ENCODE assay signal across 16 cellular contexts in the genomic region with DNA sequence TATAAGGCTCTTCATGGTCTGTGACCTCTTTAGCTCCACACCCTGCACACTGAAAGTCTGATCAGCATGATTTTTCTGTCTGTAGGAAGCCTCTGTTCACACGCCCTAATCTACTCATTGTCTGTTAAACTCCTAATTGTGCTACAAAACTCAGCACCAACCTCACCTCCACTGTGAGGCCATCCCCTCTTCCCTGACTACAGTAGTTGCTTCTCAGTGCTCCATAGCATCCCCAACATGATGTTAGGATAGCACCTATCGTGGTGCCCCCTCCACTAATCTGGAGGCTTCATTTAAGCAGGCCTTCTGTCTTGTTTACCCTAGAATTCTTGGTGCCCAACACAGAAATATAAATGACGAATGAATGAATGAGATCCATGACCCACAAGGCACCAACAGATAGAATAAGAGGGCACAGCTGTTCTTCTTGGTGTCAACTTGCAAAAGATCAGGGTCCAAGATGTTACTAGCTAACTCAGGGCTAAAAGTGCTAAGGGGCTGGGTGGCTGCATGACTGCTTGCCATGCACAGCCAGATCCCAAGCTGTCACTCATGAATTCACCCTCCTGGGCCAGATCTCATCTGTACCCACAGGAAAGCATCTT. TPM values are rescaled to one million over a fixed set of nuclear protein-coding genes. Genes with fewer than 3 reads are reported as not detected.
DNase-seq lines count a peak whose midpoint lies in the region; ATAC-seq and TF ChIP-seq lines count a peak whose summit lies in the region.
"Had no signal": no experiment of that assay in that cellular context is flagged by ENCODE, and none has a peak within 500 bp of the region (broad histone marks: within the 10 kb centered on the region; RNA-seq: fewer than 3 reads in every experiment).

No MANE protein-coding gene starts in this region.

- H3K27ac ChIP-seq in mammary epithelial cell (ENCODE audit: insufficient read depth, low read depth, low read length) (no peak overlapping the region), breast epithelium (no peak overlapping the region), SJSA1 (peak overlapping the region; percentile 10), foreskin keratinocyte (no peak overlapping the region), esophagus muscularis mucosa (replicated peaks in 1 of 4) (no peak overlapping the region)
- H3K27ac ChIP-seq: epithelial cell of prostate, KMS-11, uterus had no signal

- in situ Hi-C loops in mammary epithelial cell (cut with MboI; ENCODE audit: low sequenced_read_pairs in 2 of 2): no loop called here

- CTCF ChIA-PET in mammary epithelial cell (lab: Charles Lee; ENCODE audit: low non-redundant PET): no interaction called here

- no peak for TF ChIP-seq CTCF in mammary epithelial cell (conservative IDR thresholded peaks at IDR 0.05 in 1 of 2, IDR thresholded peaks at IDR 0.05 in 1 of 2; ENCODE audit: extremely low read depth in 1 of 2, insufficient read depth in 1 of 2, low read depth in 1 of 2, low read length in 2 of 2)
- no peak for TF ChIP-seq CTCF in breast epithelium (IDR thresholded peaks at IDR 0.05)
- TF ChIP-seq CTCF in foreskin keratinocyte (conservative IDR thresholded peaks at IDR 0.05): no peak
- TF ChIP-seq CTCF in esophagus muscularis mucosa (IDR thresholded peaks at IDR 0.05): no peak

- H4K20me1 ChIP-seq in mammary epithelial cell (ENCODE audit: insufficient read depth, low read length): no peaks in the 10 kb centered on the region

- DNase-seq in mammary epithelial cell (no peak), breast epithelium (ENCODE audit: low spot score in 2 of 2) (no peak), SJSA1 (ENCODE audit: low read depth in 1 of 2, low spot score in 2 of 2) (no peak), foreskin keratinocyte (no peak), esophagus muscularis mucosa (ENCODE audit: extremely low spot score) (no peak), RPMI8226 (no peak), NCI-H2029 (lab: John Stamatoyannopoulos, UW) (no peak)
- DNase-seq: activated CD4-positive, alpha-beta T cell treated with anti-CD3 and anti-CD28 coated beads, Interleukin-2, amount 10 ng/mL, durations not matched to agents 7 days and 5 days; NCI-H1105 treated with DMSO at 0.1 percent for 48 hours; NCI-H82; uterus had no signal

- intact Hi-C loops in mammary epithelial cell (cut with micrococcal nuclease) (loop anchor here (2.0 kb wide), 1 partner anchor 48 kb away; no protein-coding TSS in a partner anchor), breast epithelium (cut with DNase I; ENCODE audit: low total_unique reads) (no loop called here), esophagus muscularis mucosa (cut with DNase I) (no loop called here)

- H3K4me1 ChIP-seq in mammary epithelial cell (ENCODE audit: insufficient read depth, low read length): peaks cover 49% of the 10 kb centered on the region
- H3K4me1 ChIP-seq in breast epithelium: peaks cover under 1 to 6% of the 10 kb centered on the region in 2 donors
- H3K4me1 ChIP-seq in SJSA1 (replicated peaks): peaks cover 64% of the 10 kb centered on the region
- peaks cover 31% of the 10 kb centered on the region for H3K4me1 ChIP-seq in foreskin keratinocyte
- H3K4me1 ChIP-seq in esophagus muscularis mucosa: peaks cover 7 to 9% (median 8%) of the 10 kb centered on the region in 4 donors

- dilution Hi-C loops in mammary epithelial cell (cut with HindIII; ENCODE audit: low sequenced_read_pairs): no loop called here

- TSS peak; percentile 62 for BruUV-seq in mammary epithelial cell (replicated peaks; lab: Mats Ljungman, UMichigan)

- ATAC-seq in foreskin keratinocyte: peak; percentile 20
- ATAC-seq in GM19463 (IDR thresholded peaks at IDR 0.05; ENCODE audit: unreplicated experiment): no peak
- ATAC-seq: Right ventricle myocardium inferior had no signal

- H3K27me3 ChIP-seq in mammary epithelial cell (ENCODE audit: insufficient read depth, low read length) (no peaks in the 10 kb centered on the region), breast epithelium (no peaks in the 10 kb centered on the region), SJSA1 (replicated peaks) (no peaks in the 10 kb centered on the region), foreskin keratinocyte (no peaks in the 10 kb centered on the region), esophagus muscularis mucosa (no peaks in the 10 kb centered on the region)
- H3K27me3 ChIP-seq: uterus had no signal

- H3K36me3 ChIP-seq in mammary epithelial cell (ENCODE audit: insufficient read depth, low read length) (no peaks in the 10 kb centered on the region), breast epithelium (no peaks in the 10 kb centered on the region), SJSA1 (no peaks in the 10 kb centered on the region; the same call in 1 of the 2 replicates), esophagus muscularis mucosa (no peaks in the 10 kb centered on the region)
- H3K36me3 ChIP-seq: uterus had no signal

- no peaks in the 10 kb centered on the region for H3K9me3 ChIP-seq in mammary epithelial cell (replicated peaks; ENCODE audit: insufficient read depth, low read length)
- no peaks in the 10 kb centered on the region for H3K9me3 ChIP-seq in breast epithelium
- no peaks in the 10 kb centered on the region for H3K9me3 ChIP-seq in SJSA1 (replicated peaks)
- H3K9me3 ChIP-seq in esophagus muscularis mucosa: no peaks in the 10 kb centered on the region
- H3K9me3 ChIP-seq: uterus had no signal

- no peak for TF ChIP-seq EP300 in esophagus muscularis mucosa (IDR thresholded peaks at IDR 0.05)

- no peaks in the 10 kb centered on the region for H3K79me2 ChIP-seq in mammary epithelial cell (ENCODE audit: insufficient read depth, low read length)

- WGBS in mammary epithelial cell (ENCODE audit: low coverage, missing lambda C conversion rate): 64% methylated on average over 3 of the region's 3 CpGs
- 77% methylated on average over 3 of the region's 3 CpGs for whole genome bisulfite sequencing in esophagus muscularis mucosa

- no peak overlapping the region for H2AFZ ChIP-seq in mammary epithelial cell (ENCODE audit: low read depth, low read length)

- no peak overlapping the region for H3K4me3 ChIP-seq in mammary epithelial cell (replicated peaks in 1 of 3; ENCODE audit: insufficient read depth in 1 of 3, low read depth in 2 of 3, low read length in 3 of 3)
- no peak overlapping the region for H3K4me3 ChIP-seq in breast epithelium
- no peak overlapping the region for H3K4me3 ChIP-seq in SJSA1
- H3K4me3 ChIP-seq in esophagus muscularis mucosa: no peak overlapping the region
- H3K4me3 ChIP-seq: lung, uterus had no signal

- no peak overlapping the region for H3K9ac ChIP-seq in mammary epithelial cell (ENCODE audit: insufficient read depth, low read length)
- H3K9ac ChIP-seq: KMS-11 had no signal

- TF ChIP-seq POLR2A in breast epithelium (IDR thresholded peaks at IDR 0.05) (no peak), esophagus muscularis mucosa (IDR thresholded peaks at IDR 0.05; ENCODE audit: low read depth) (no peak)

- H3K4me2 ChIP-seq in mammary epithelial cell (ENCODE audit: insufficient read depth, low read depth, low read length): peak overlapping the region; percentile 43
- H3K4me2 ChIP-seq: KMS-11 had no signal

RNA-seq across cellular contexts. Expression of gene HEG1, which starts 55.2 kb away (rescaled TPM):
- total RNA-seq in mammary epithelial cell (10 to 100 TPM; 24.8 to 33.8 TPM), breast epithelium (10 to 100 TPM; 36.0 to 45.9 (median 45.1) TPM), foreskin keratinocyte (15.7 and 19.6 TPM in 2 replicates), esophagus muscularis mucosa (10 to 100 TPM; 47.8 to 91.7 (median 76.8) TPM)
- polyA plus RNA-seq in mammary epithelial cell (19.8 TPM), foreskin keratinocyte (2.2 and 3.3 TPM in 2 replicates)
- polyA minus RNA-seq in mammary epithelial cell: 106 TPM
- 21.6 and 24.0 TPM in 2 replicates for total RNA-seq in SJSA1 (2014; rRNA removed; shearing (Covaris generic))
